ENCODE assay signal across 8 cellular contexts in genomic region chr5:472656-473343, GRCh38. TPM values are rescaled to one million over a fixed set of nuclear protein-coding genes. Genes with fewer than 3 reads are reported as not detected.
A peak's percentile ranks its signal among the peaks of the same experiment; 100 is the strongest.
DNase-seq lines count a peak whose midpoint lies in the region; ATAC-seq and TF ChIP-seq lines count a peak whose summit lies in the region.

No MANE protein-coding gene starts in this region.

- peak overlapping the region; percentile 50 for H3K27ac ChIP-seq in colonic mucosa

- peak; percentile 61 to 75 for DNase-seq in AML-193 (lab: John Stamatoyannopoulos, UW)
- DNase-seq in NCI-H446 (lab: John Stamatoyannopoulos, UW): peak; percentile 71 to 97
- peak; percentile 92 for DNase-seq in activated CD4-positive, alpha-beta T cell treated with anti-CD3 and anti-CD28 coated beads for 48 hours
- DNase-seq in colonic mucosa: peak; percentile 85
- peak; percentile 95 for DNase-seq in left kidney (ENCODE audit: low read depth, low spot score)
- DNase-seq in stimulated activated CD4-positive, alpha-beta T cell treated with anti-CD3 and anti-CD28 coated beads, Interleukin-1b, Interleukin-23, amount 100 ng/mL, for 48 hours: peak; percentile 87

- ATAC-seq in GM19035 (IDR thresholded peaks at IDR 0.05; ENCODE audit: unreplicated experiment) (peak; percentile 69), HG03280 (IDR thresholded peaks at IDR 0.05; ENCODE audit: unreplicated experiment) (peak; percentile 72)

- H3K9ac ChIP-seq in colonic mucosa (ENCODE audit: low read depth in 2 of 2, low read length in 2 of 2): peak overlapping the region; percentile 62 to 81

- intact Hi-C loops in colonic mucosa (cut with DNase I): loop anchor here (10.0 kb wide), 1 partner anchor 142 kb away; the partner anchor contains the start of gene CEP72

- H3K4me3 ChIP-seq in colonic mucosa: peak overlapping the region; percentile 62

- H3K27me3 ChIP-seq in colonic mucosa: peaks cover 32% of the 10 kb centered on the region

- no peaks in the 10 kb centered on the region for H3K36me3 ChIP-seq in colonic mucosa

- no peak for TF ChIP-seq CTCF in colonic mucosa (IDR thresholded peaks at IDR 0.05)

- H3K9me3 ChIP-seq in colonic mucosa: no peaks in the 10 kb centered on the region

- H3K4me1 ChIP-seq in colonic mucosa: peaks cover 14% of the 10 kb centered on the region

RNA-seq across cellular contexts. Expression of gene EXOC3, which starts 29.8 kb away (rescaled TPM):
- 10 to 100 TPM; 52.0 to 58.7 TPM for total RNA-seq in colonic mucosa

RNA-seq across cellular contexts. Expression of gene SLC9A3, which starts 51.4 kb away (rescaled TPM):
- 10 to 100 TPM; 70.0 to 78.8 TPM for total RNA-seq in colonic mucosa

Comparison
In these comparisons a context has a peak if more than half of its experiments do, and no peak if none do; other contexts are left out.
1. Peak in every context shown above with its lines: DNase-seq, ATAC-seq, H3K4me3 ChIP-seq and H3K27ac ChIP-seq.